Comparison of ENCODE assay signal across 30 cellular contexts in the genomic region with DNA sequence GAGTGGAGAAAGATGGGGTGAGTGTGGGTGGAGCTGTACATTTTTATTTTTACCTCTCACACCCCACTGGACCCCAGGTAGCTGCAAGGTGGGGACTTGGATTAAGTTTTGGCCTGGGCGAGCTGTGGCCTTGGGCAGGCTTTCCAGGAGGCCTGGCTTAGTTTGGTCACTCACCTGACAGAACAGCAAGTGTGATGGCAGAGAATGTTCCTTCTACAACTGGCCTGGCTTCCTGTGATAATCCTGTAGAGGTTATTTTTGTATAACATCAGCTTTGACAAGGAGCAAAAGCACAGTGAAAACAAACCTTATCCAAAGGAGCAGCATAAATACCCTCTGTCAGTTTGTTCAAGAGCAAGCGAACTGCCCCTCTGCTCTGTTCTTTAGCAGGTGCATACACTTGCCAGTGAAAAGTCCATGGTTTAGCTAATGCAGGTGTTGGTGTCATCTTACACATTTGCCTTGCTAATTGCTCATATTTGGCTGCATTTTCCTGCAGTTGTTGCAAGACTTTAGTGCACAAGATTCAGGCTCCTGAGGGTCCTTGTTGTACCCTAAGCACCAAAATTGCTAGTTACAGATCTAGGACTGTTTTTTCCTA. TPM values are rescaled to one million over a fixed set of nuclear protein-coding genes. Genes with fewer than 3 reads are reported as not detected.
DNase-seq lines count a peak whose midpoint lies in the region; ATAC-seq and TF ChIP-seq lines count a peak whose summit lies in the region.
"Had no signal": no experiment of that assay in that cellular context is flagged by ENCODE, and none has a peak within 500 bp of the region (broad histone marks: within the 10 kb centered on the region; RNA-seq: fewer than 3 reads in every experiment).

No MANE protein-coding gene starts in this region.

- peaks cover 0 to 7% (median 0%) of the 10 kb centered on the region in 7 donors for H3K27me3 ChIP-seq in heart right ventricle
- H3K27me3 ChIP-seq: brain microvascular endothelial cell, foreskin keratinocyte, hepatocyte had no signal

- DNase-seq in Right ventricle myocardium superior, result no peak
- DNase-seq in cardiac septum (ENCODE audit: low spot score), result no peak
- DNase-seq in NCI-H2107 treated with DMSO at 0.1 percent for 48 hours (lab: John Stamatoyannopoulos, UW; ENCODE audit: unreplicated experiment), result peak; percentile 88
- DNase-seq in heart right ventricle, result no peak
- DNase-seq: activated CD4-positive, alpha-beta T cell treated with anti-CD3 and anti-CD28 coated beads for 36 hours; activated naive CD4-positive, alpha-beta T cell; activated T-cell treated with anti-CD3 and anti-CD28 coated beads, Interleukin-2, amount 50 U/mL, for 48 hours; brain microvascular endothelial cell; C1 segment of cervical spinal cord; effector memory CD8-positive, alpha-beta T cell; foreskin keratinocyte; left lung; naive thymus-derived CD8-positive, alpha-beta T cell; NCI-H187 treated with DMSO at 0.1 percent for 48 hours; occipital lobe; SK-N-SH; stimulated activated CD4-positive, alpha-beta T cell treated with anti-CD3 and anti-CD28 coated beads, Interleukin-2, amount 100 ng/mL, for 48 hours; T-helper 17 cell had no signal

- TF ChIP-seq CTCF in heart right ventricle (IDR thresholded peaks at IDR 0.05), result no peak

- H3K27ac ChIP-seq in heart right ventricle, result peak overlapping the region in 8 of 10 donors; percentile 13 to 79 (median 52)
- H3K27ac ChIP-seq: brain microvascular endothelial cell, foreskin keratinocyte, hepatocyte, left lung had no signal

- WGBS in heart right ventricle, 2 donors, result 48 to 49% methylated on average over 2 of the region's 2 CpGs

- peaks cover 0 to 5% (median 0%) of the 10 kb centered on the region in 9 donors for H3K36me3 ChIP-seq in heart right ventricle
- H3K36me3 ChIP-seq: brain microvascular endothelial cell, left lung had no signal

- ATAC-seq in Right ventricle myocardium superior (ENCODE audit: poor library complexity) (peak; percentile 73), heart right ventricle (peak in 6 of 8 donors; percentile 25 to 87 (median 54)), GM21515 (IDR thresholded peaks at IDR 0.05; ENCODE audit: unreplicated experiment) (no peak), GM18861 (IDR thresholded peaks at IDR 0.05; ENCODE audit: unreplicated experiment) (no peak), HG03025 (IDR thresholded peaks at IDR 0.05; ENCODE audit: low FRiP score, unreplicated experiment) (no peak)
- ATAC-seq: activated CD4-positive, alpha-beta T cell treated with anti-CD3 and anti-CD28 coated beads for 36 hours; effector memory CD8-positive, alpha-beta T cell; foreskin keratinocyte; HCT116; left lung; naive thymus-derived CD8-positive, alpha-beta T cell; stimulated activated effector memory CD8-positive, alpha-beta T cell treated with anti-CD3 and anti-CD28 coated beads, Interleukin-12 subunit alpha, Interleukin-12 subunit beta, amount 100 ng/mL, for 72 hours; T-helper 17 cell had no signal

- no peaks in the 10 kb centered on the region for H3K9me3 ChIP-seq in heart right ventricle
- H3K9me3 ChIP-seq: left lung, SK-N-SH had no signal

- intact Hi-C loops in Right ventricle myocardium superior (cut with DNase I) (no loop called here), cardiac septum (cut with DNase I) (no loop called here), heart right ventricle (cut with DNase I) (no loop called here)

- H3K4me1 ChIP-seq in heart right ventricle, result peaks cover 0 to 25% (median 15%) of the 10 kb centered on the region in 9 donors
- H3K4me1 ChIP-seq: left lung had no signal

- H3K4me3 ChIP-seq in heart right ventricle, result no peak overlapping the region
- H3K4me3 ChIP-seq: hepatocyte, left lung had no signal

RNA-seq across cellular contexts. Expression of a gene that starts 6.3 kb away (rescaled TPM):
- total RNA-seq in Right ventricle myocardium superior (27.4 TPM), cardiac septum (25.1 TPM), heart right ventricle (10 to 100 TPM in 8 of 10 donors, 1 to 10 TPM in 2; 4.2 to 29.7 (median 16.8) TPM)
- 10 to 100 TPM in 1 of 2 donors, 1 to 10 TPM in 1; 9.8 to 23.3 TPM for polyA plus RNA-seq in heart right ventricle
- total RNA-seq: M059J had no signal
- polyA plus RNA-seq: SK-N-SH had no signal

RNA-seq across cellular contexts. Expression of a gene that starts 48.6 kb away (rescaled TPM):
- total RNA-seq in Right ventricle myocardium superior (not detected), cardiac septum (not detected), heart right ventricle (not detected)
- polyA plus RNA-seq in heart right ventricle, result 1 to 10 TPM in 1 of 2 donors, under 1 TPM in 1; 0.14 to 1.1 TPM
- total RNA-seq: activated CD4-positive, alpha-beta T cell treated with anti-CD3 and anti-CD28 coated beads for 36 hours; foreskin keratinocyte; left lung; M059J; naive thymus-derived CD8-positive, alpha-beta T cell; NCI-H460; occipital lobe; renal cortical epithelial cell; RPMI7951; T-helper 17 cell; urinary bladder had no signal
- polyA plus RNA-seq: foreskin keratinocyte; IgD-negative memory B cell; naive thymus-derived CD8-positive, alpha-beta T cell; SK-N-SH had no signal

Comparison
In these comparisons a context has a peak if more than half of its experiments do, and no peak if none do; other contexts are left out.
1. ATAC-seq: peak in Right ventricle myocardium superior (single experiment) and heart right ventricle (6 of 8); none in GM21515 (single experiment), GM18861 (single experiment) and HG03025 (single experiment).